In the genomic region with DNA sequence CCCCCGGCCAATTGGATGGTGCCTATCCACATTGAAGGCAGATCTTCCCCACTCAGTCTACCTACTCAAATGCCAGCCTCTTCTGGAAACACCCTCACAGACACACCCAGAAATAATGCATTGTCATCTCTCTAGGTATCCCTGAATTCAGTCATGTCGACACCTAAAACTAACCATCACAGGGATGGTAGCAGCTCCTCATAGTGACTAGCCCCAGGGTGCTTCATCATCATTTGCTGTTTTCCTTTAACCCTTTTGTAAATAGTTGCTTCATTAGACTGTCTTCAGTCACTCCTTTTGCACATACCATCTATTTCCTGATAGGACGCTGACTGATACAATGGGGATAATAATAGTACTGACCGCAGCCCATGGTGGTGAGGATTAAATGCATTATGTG, we compare ENCODE assay signal across 17 cellular contexts.
"Had no signal": no experiment of that assay in that cellular context is flagged by ENCODE, and none has a peak within 500 bp of the region (broad histone marks: within the 10 kb centered on the region; RNA-seq: fewer than 3 reads in every experiment).

No MANE protein-coding gene starts in this region.

- H3K27ac Mint-ChIP-seq: activated naive CD4-positive, alpha-beta T cell treated with anti-CD3 and anti-CD28 coated beads, Interleukin-2, amount 50 U/mL, for 24 hours; naive B cell; T-cell had no signal

- DNase-seq: activated CD4-positive, alpha-beta T cell treated with anti-CD3 and anti-CD28 coated beads, Interleukin-2, amount 50 U/mL, for 1 hour; activated effector memory CD4-positive, alpha-beta T cell treated with Interleukin-2 at 50 U/mL for 16 hours; adrenal gland; caudate nucleus; gastrocnemius medialis; heart left ventricle; naive B cell; pancreas; sigmoid colon; stimulated activated CD4-positive, alpha-beta T cell treated with anti-CD3 and anti-CD28 coated beads, Interleukin-1b, Interleukin-23, amount 100 ng/mL, for 48 hours; T-cell; T-helper 9 cell; uterus had no signal

- H3K27ac ChIP-seq: adrenal gland, pancreas, sigmoid colon, thoracic aorta had no signal

- H3K36me3 ChIP-seq: adrenal gland, gastrocnemius medialis, heart left ventricle, pancreas, sigmoid colon, thoracic aorta, uterus had no signal

- H3K9me3 Mint-ChIP-seq: activated naive CD4-positive, alpha-beta T cell treated with anti-CD3 and anti-CD28 coated beads, Interleukin-2, amount 50 U/mL, for 24 hours; naive B cell; T-cell had no signal

- H3K4me1 Mint-ChIP-seq: activated naive CD4-positive, alpha-beta T cell treated with anti-CD3 and anti-CD28 coated beads, Interleukin-2, amount 50 U/mL, for 24 hours; naive B cell; T-cell had no signal

- H3K36me3 Mint-ChIP-seq: activated naive CD4-positive, alpha-beta T cell treated with anti-CD3 and anti-CD28 coated beads, Interleukin-2, amount 50 U/mL, for 24 hours; naive B cell; T-cell had no signal

- H3K4me1 ChIP-seq: uterus had no signal

- H3K4me3 Mint-ChIP-seq: activated naive CD4-positive, alpha-beta T cell treated with anti-CD3 and anti-CD28 coated beads, Interleukin-2, amount 50 U/mL, for 24 hours; naive B cell; T-cell had no signal

- H3K4me3 ChIP-seq: adrenal gland, gastrocnemius medialis, heart left ventricle, lung, pancreas, sigmoid colon, thoracic aorta, uterus had no signal

- H3K9me3 ChIP-seq: adrenal gland, gastrocnemius medialis, heart left ventricle, pancreas, sigmoid colon, thoracic aorta, uterus had no signal

- H3K27me3 ChIP-seq: adrenal gland, gastrocnemius medialis, heart left ventricle, pancreas, sigmoid colon, uterus had no signal

- ATAC-seq: activated CD4-positive, CD25-positive, alpha-beta regulatory T cell treated with anti-CD3 and anti-CD28 coated beads, Interleukin-2, amount 50 U/mL, for 24 hours; gastrocnemius medialis; pancreas; T-cell had no signal
